ENCODE assay signal across 13 cellular contexts in the genomic region with DNA sequence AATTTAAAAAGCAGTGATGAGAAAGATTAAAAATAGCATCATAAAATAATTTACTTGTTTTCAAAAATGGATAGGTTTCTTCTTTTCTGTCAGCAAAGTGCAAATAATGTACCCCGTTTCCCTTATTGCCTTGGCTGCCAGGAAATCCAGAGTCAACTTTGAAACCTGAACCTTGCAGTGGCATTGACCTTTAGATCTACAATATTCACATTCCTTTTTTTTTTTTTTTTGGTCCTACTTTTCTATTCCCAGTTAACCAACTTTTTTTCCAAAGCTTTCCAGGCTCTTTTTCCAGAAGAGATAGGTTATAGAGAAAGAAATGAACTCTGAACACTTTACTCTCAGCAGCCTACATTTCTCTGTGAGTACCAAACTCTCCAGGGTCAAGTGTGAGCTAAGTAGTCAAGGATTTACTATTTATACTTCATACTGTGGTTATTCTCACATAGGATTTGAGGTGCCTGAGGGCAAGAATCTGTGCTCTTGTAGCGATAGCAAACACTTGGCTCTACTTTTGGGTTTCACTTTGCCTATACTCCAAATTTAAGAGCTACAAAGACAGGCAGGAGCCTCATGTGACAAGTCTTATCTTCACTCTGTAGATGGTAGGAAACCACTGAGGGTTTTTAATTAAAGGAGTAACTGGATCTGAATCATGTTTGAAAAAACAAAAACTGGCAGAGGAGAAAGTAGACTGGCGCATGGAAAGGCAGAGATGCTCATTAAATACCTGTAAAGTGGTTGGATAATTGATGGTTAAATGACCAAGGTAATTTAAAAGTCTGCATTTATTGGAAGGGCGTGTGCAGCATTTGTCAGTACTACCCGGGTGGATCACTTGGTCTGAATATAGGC.
DNase-seq lines count a peak whose midpoint lies in the region; ATAC-seq, FAIRE-seq and TF ChIP-seq lines count a peak whose summit lies in the region.
"Had no signal": no experiment of that assay in that cellular context is flagged by ENCODE, and none has a peak within 500 bp of the region (broad histone marks: within the 10 kb centered on the region; RNA-seq: fewer than 3 reads in every experiment).

No MANE protein-coding gene starts in this region.

- no peaks in the 10 kb centered on the region for H3K36me3 Mint-ChIP-seq in CD14-positive monocyte

- peak in 1 of 2 experiments; percentile 58; a peak in 3 of 4 replicates for TF ChIP-seq POLR2A in HepG2 (IDR thresholded peaks at IDR 0.05; ENCODE audit: insufficient read depth in 1 of 2, low read depth in 2 of 2, low read length in 2 of 2)

- peaks cover 28% of the 10 kb centered on the region for H3K4me1 ChIP-seq in adipocyte (ENCODE audit: control insufficient read depth, insufficient read depth, low read length)
- peaks cover 95% of the 10 kb centered on the region for H3K4me1 ChIP-seq in HepG2 (ENCODE audit: insufficient read depth, low read length)

- no peaks in the 10 kb centered on the region for H3K79me2 ChIP-seq in HepG2 (ENCODE audit: insufficient read depth, low read length)

- H3K27me3 Mint-ChIP-seq in CD14-positive monocyte (ENCODE audit: low read depth in 3 of 3), result peaks cover 21 to 26% (median 22%) of the 10 kb centered on the region in 3 donors

- POLR2A ChIA-PET in HepG2 (lab: Yijun Ruan, JAX), result interaction anchor here (0.6 to 2.7 kb wide), 41 partner anchors 10 to 624 kb away, joined by 3 to 203 read pairs (median 7); a partner anchor contains a TSS

- no peak for TF ChIP-seq RAD21 in HepG2 (CRISPR knock-in tag; IDR thresholded peaks at IDR 0.05)

- H3K4me3 ChIP-seq in adipocyte (ENCODE audit: low read length) (no peak overlapping the region), HepG2 (replicated peaks in 1 of 3; ENCODE audit: insufficient read depth in 1 of 3, low read depth in 2 of 3, low read length in 3 of 3) (peak overlapping the region; percentile 2 to 55 (median 30); a peak in 4 of 6 replicates)

- in situ Hi-C loops in HepG2 (cut with HindIII; ENCODE audit: extremely low pct_ligation_motif_present, low pct_unique_long_range_greater_than_20kb), result loop anchor here (5.0 kb wide), 1 partner anchor 42 kb away; no protein-coding TSS in a partner anchor

- no peaks in the 10 kb centered on the region for H4K20me1 ChIP-seq in HepG2 (ENCODE audit: insufficient read depth, low read length)

- peaks cover 0 to 7% (median 0%) of the 10 kb centered on the region in 7 donors for H3K9me3 Mint-ChIP-seq in CD14-positive monocyte
- H3K9me3 Mint-ChIP-seq: activated T-helper 2 cell treated with anti-CD3 and anti-CD28 coated beads, Interferon-gamma antibody, Interleukin-2, Interleukin-4, amounts not matched to agents 10 μg/mL and 5 μg/mL and 100 μg/mL, durations not matched to agents 14 hours and 24 hours and 36 hours had no signal

- H3K9me3 ChIP-seq in adipocyte (ENCODE audit: control insufficient read depth, low read length) (no peaks in the 10 kb centered on the region), HepG2 (ENCODE audit: low read length) (no peaks in the 10 kb centered on the region)

- CTCF ChIA-PET in HepG2 (lab: Yijun Ruan, JAX; ENCODE audit: low intra/inter-chr PET ratio, low total read pairs), result no interaction called here

- WGBS in HepG2 (ENCODE audit: low lambda C conversion rate), result 6% methylated on average over 5 of the region's 5 CpGs

- H3K4me3 Mint-ChIP-seq in CD14-positive monocyte, result no peak overlapping the region
- H3K4me3 Mint-ChIP-seq: activated CD8-positive, alpha-beta T cell treated with anti-CD3 and anti-CD28 coated beads, Interleukin-2, amount 10 ng/mL, durations not matched to agents 7 days and 5 days had no signal

- no peak overlapping the region for H2AFZ ChIP-seq in HepG2 (ENCODE audit: low read length)

- H3K4me1 Mint-ChIP-seq in CD14-positive monocyte, result peaks cover 6% of the 10 kb centered on the region

- TF ChIP-seq EP300 in HepG2 (IDR thresholded peaks at IDR 0.05; ENCODE audit: low read depth in 2 of 2, low read length in 2 of 2), result peak in 1 of 2 experiments; percentile 100; a peak in 2 of 4 replicates
- TF ChIP-seq EP300 in HepG2 (CRISPR knock-in tag; IDR thresholded peaks at IDR 0.05; ENCODE audit: borderline replicate concordance), result peak; percentile 86; the same call in 1 of the 2 replicates

- BruUV-seq in HepG2 (replicated peaks; lab: Mats Ljungman, UMichigan), result TSS peak; percentile 99

- peak overlapping the region; percentile 79 for H3K4me2 ChIP-seq in HepG2 (ENCODE audit: low read depth, low read length)

- no peaks in the 10 kb centered on the region for H3K36me3 ChIP-seq in adipocyte (ENCODE audit: control insufficient read depth, insufficient read depth, low read length, severe bottlenecking)
- H3K36me3 ChIP-seq in HepG2 (replicated peaks in 1 of 2; ENCODE audit: control insufficient read depth in 1 of 2, insufficient read depth in 2 of 2, low read length in 2 of 2), result no peaks in the 10 kb centered on the region

- TF ChIP-seq CTCF in HepG2 (CRISPR knock-in tag; IDR thresholded peaks at IDR 0.05), result no peak
- no peak for TF ChIP-seq CTCF in CD14-positive monocyte (IDR thresholded peaks at IDR 0.05)

- DNase-seq in COLO829 (ENCODE audit: low spot score), result peak; percentile 52
- peak; percentile 20 for DNase-seq in LoVo (ENCODE audit: low spot score)
- DNase-seq in adipocyte (ENCODE audit: low read depth), result peak; percentile 37
- peak; percentile 87 for DNase-seq in HepG2 (ENCODE audit: low spot score)
- no peak for DNase-seq in activated gamma-delta T cell treated with Interleukin-2 at 50 U/mL for 16 hours
- DNase-seq in CD14-positive monocyte (ENCODE audit: low spot score), result no peak
- DNase-seq in posterior cingulate gyrus, result no peak
- DNase-seq: activated CD8-positive, alpha-beta T cell treated with anti-CD3 and anti-CD28 coated beads, Interleukin-2, amount 10 ng/mL, durations not matched to agents 7 days and 5 days; DMS 273 treated with DMSO at 0.1 percent for 48 hours; occipital lobe; stimulated activated CD4-positive, alpha-beta T cell treated with anti-CD3 and anti-CD28 coated beads, Interleukin-12 subunit alpha, Interleukin-12 subunit beta, amount 100 ng/mL, for 4 hours had no signal

- peak overlapping the region; percentile 97 for H3K27ac ChIP-seq in HepG2 (ENCODE audit: extremely low read length, insufficient read depth, low read length)

- FAIRE-seq in HepG2 (lab: Jason Lieb, UNC), result peak; percentile 73

- H3K27ac Mint-ChIP-seq in CD14-positive monocyte, result no peak overlapping the region
- H3K27ac Mint-ChIP-seq: activated CD8-positive, alpha-beta T cell treated with anti-CD3 and anti-CD28 coated beads, Interleukin-2, amount 10 ng/mL, durations not matched to agents 7 days and 5 days; activated T-helper 2 cell treated with anti-CD3 and anti-CD28 coated beads, Interferon-gamma antibody, Interleukin-2, Interleukin-4, amounts not matched to agents 10 μg/mL and 5 μg/mL and 100 μg/mL, durations not matched to agents 14 hours and 24 hours and 36 hours had no signal

- H3K27me3 ChIP-seq in adipocyte (replicated peaks; ENCODE audit: control insufficient read depth, insufficient read depth, low read length) (no peaks in the 10 kb centered on the region), HepG2 (ENCODE audit: control insufficient read depth in 1 of 2, insufficient read depth in 2 of 2, low read length in 2 of 2) (no peaks in the 10 kb centered on the region)

- peak; percentile 0; the same call in 2 of the 3 replicates for ATAC-seq in HepG2
- ATAC-seq in HG03108 (IDR thresholded peaks at IDR 0.05; ENCODE audit: unreplicated experiment), result no peak
- ATAC-seq: activated CD8-positive, alpha-beta T cell treated with anti-CD3 and anti-CD28 coated beads, Interleukin-2, amount 10 ng/mL, durations not matched to agents 7 days and 5 days had no signal

- H3K9ac ChIP-seq in adipocyte (ENCODE audit: low read length), result no peak overlapping the region
- peak overlapping the region; percentile 88 for H3K9ac ChIP-seq in HepG2 (ENCODE audit: insufficient read depth, low read depth, low read length)

- intact Hi-C loops in HepG2 (cut with micrococcal nuclease; ENCODE audit: unreplicated experiment) (loop anchor here (2.0 kb wide), 1 partner anchor 28 kb away; no protein-coding TSS in a partner anchor), CD14-positive monocyte (cut with micrococcal nuclease) (no loop called here), posterior cingulate gyrus (cut with DNase I) (no loop called here)

TF ChIP-seq in HepG2, 621 proteins besides CTCF, POLR2A, EP300 and RAD21 (continues in another document):
- TF ChIP-seq ERF (CRISPR knock-in tag; IDR thresholded peaks at IDR 0.05) (peak; percentile 75; the same call in 1 of the 2 replicates), POGZ (CRISPR knock-in tag; IDR thresholded peaks at IDR 0.05) (peak; percentile 65), NKX3-1 (CRISPR knock-in tag; IDR thresholded peaks at IDR 0.05) (no peak; the same call in 1 of the 2 replicates), KDM3A (CRISPR knock-in tag; IDR thresholded peaks at IDR 0.05; ENCODE audit: low read depth) (0 out of 2 replicates have a peak, but pooled peaks have one; percentile 57), PCBP1 (IDR thresholded peaks at IDR 0.05; ENCODE audit: borderline replicate concordance, low read depth, low read length) (no peak), ZSCAN29 (CRISPR knock-in tag; conservative IDR thresholded peaks at IDR 0.05) (0 out of 2 replicates have a peak, but pooled peaks have one; percentile 5), KDM5B (CRISPR knock-in tag; IDR thresholded peaks at IDR 0.05; ENCODE audit: borderline replicate concordance) (no peak), SOX6 (IDR thresholded peaks at IDR 0.05) (no peak), SOX6 (CRISPR knock-in tag; IDR thresholded peaks at IDR 0.05) (peak; percentile 81), NCOA5 (CRISPR knock-in tag; IDR thresholded peaks at IDR 0.05) (no peak), TCF7L2 (IDR thresholded peaks at IDR 0.05; ENCODE audit: low read depth, low read length) (0 out of 2 replicates have a peak, but pooled peaks have one; percentile 38), CBX1 (IDR thresholded peaks at IDR 0.05; ENCODE audit: low read depth) (no peak), RXRB (CRISPR knock-in tag; IDR thresholded peaks at IDR 0.05; ENCODE audit: borderline replicate concordance) (peak; percentile 97)
- TF ChIP-seq, protein P1, sequence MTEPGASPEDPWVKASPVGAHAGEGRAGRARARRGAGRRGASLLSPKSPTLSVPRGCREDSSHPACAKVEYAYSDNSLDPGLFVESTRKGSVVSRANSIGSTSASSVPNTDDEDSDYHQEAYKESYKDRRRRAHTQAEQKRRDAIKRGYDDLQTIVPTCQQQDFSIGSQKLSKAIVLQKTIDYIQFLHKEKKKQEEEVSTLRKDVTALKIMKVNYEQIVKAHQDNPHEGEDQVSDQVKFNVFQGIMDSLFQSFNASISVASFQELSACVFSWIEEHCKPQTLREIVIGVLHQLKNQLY (CRISPR knock-in tag; IDR thresholded peaks at IDR 0.05), result peak; percentile 61; the same call in 1 of the 2 replicates

Comparison
In these comparisons a context has a peak if more than half of its experiments do, and no peak if none do; other contexts are left out.
1. DNase-seq: peak in COLO829 (single experiment), LoVo (single experiment), adipocyte (single experiment) and HepG2 (single experiment); none in activated gamma-delta T cell treated with Interleukin-2 at 50 U/mL for 16 hours (single experiment), CD14-positive monocyte (single experiment) and posterior cingulate gyrus (0 of 10).